In the genomic region with DNA sequence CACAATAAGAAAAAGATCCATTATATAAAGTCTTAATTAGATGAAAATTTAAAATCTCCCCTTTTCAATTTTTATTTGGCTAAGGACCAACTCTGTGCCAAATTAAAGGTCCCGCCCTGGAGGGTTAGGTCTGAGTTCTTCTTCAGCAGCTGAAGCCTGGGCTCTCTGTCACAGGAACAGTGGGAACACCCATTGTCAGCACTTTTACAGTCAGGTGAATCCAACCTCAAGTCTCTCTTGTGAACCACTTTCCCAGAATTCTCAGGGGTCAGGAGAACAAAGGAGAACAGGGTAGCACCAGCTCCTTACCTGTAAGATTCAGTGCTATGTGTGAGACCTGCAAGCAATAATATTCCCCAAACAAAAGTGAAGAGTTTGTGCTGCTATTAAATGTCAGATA, we compare ENCODE assay signal across 34 cellular contexts. TPM values are rescaled to one million over a fixed set of nuclear protein-coding genes. Genes with fewer than 3 reads are reported as not detected.
"Had no signal": no experiment of that assay in that cellular context is flagged by ENCODE, and none has a peak within 500 bp of the region (broad histone marks: within the 10 kb centered on the region; RNA-seq: fewer than 3 reads in every experiment).

No MANE protein-coding gene starts in this region.

- DNase-seq: activated B cell treated with CpG ODN at 0.5 μM for 24 hours; activated CD4-positive, alpha-beta memory T cell treated with anti-CD3 and anti-CD28 coated beads, Interleukin-2, amount 10 ng/mL, durations not matched to agents 7 days and 5 days; activated CD4-positive, alpha-beta T cell treated with anti-CD3 and anti-CD28 coated beads, Interleukin-2, amount 10 ng/mL, durations not matched to agents 7 days and 5 days; activated CD4-positive, alpha-beta T cell treated with anti-CD3 and anti-CD28 coated beads, Interleukin-2, amount 50 U/mL, for 4 hours; activated CD8-positive, alpha-beta memory T cell treated with anti-CD3 and anti-CD28 coated beads, Interleukin-2, amount 50 U/mL, for 48 hours; activated gamma-delta T cell; activated naive CD4-positive, alpha-beta T cell; activated naive CD4-positive, alpha-beta T cell treated with anti-CD3 and anti-CD28 coated beads, Interleukin-2, amount 10 ng/mL, durations not matched to agents 7 days and 5 days; activated T-cell treated with anti-CD3 and anti-CD28 coated beads for 4 hours; activated T-cell treated with anti-CD3 and anti-CD28 coated beads, Interleukin-2, amount 50 U/mL, for 24 hours; activated T-cell treated with anti-CD3 and anti-CD28 coated beads, Interleukin-2, amount 50 U/mL, for 72 hours; adrenal gland; amygdala; aorta; body of pancreas; caudate nucleus; cortex of kidney; dermis blood vessel endothelial cell; effector CD4-positive, alpha-beta T cell; effector memory CD8-positive, alpha-beta T cell; erythroblast; foreskin keratinocyte; gastrocnemius medialis; glutamatergic neuron; heart left ventricle; T-helper 17 cell; T1000; WERI-Rb-1 had no signal

- H3K4me3 Mint-ChIP-seq: activated B cell treated with CpG ODN at 0.5 μM for 24 hours; activated CD4-positive, alpha-beta memory T cell treated with anti-CD3 and anti-CD28 coated beads, Interleukin-2, amount 10 ng/mL, durations not matched to agents 7 days and 5 days; activated CD4-positive, alpha-beta T cell treated with anti-CD3 and anti-CD28 coated beads, Interleukin-2, amount 10 ng/mL, durations not matched to agents 7 days and 5 days; activated naive CD4-positive, alpha-beta T cell treated with anti-CD3 and anti-CD28 coated beads, Interleukin-2, amount 10 ng/mL, durations not matched to agents 7 days and 5 days; activated T-cell treated with anti-CD3 and anti-CD28 coated beads, Interleukin-2, amount 50 U/mL, for 24 hours; activated T-cell treated with anti-CD3 and anti-CD28 coated beads, Interleukin-2, amount 50 U/mL, for 72 hours; effector memory CD8-positive, alpha-beta T cell; T-helper 17 cell; T-helper 2 cell treated with Interferon-gamma antibody and Interleukin-4, amounts not matched to agents 5 μg/mL and 100 μg/mL, for 36 hours had no signal

- H3K36me3 Mint-ChIP-seq: activated naive CD4-positive, alpha-beta T cell treated with anti-CD3 and anti-CD28 coated beads, Interleukin-2, amount 10 ng/mL, durations not matched to agents 7 days and 5 days; activated naive CD4-positive, alpha-beta T cell treated with anti-CD3 and anti-CD28 coated beads, Interleukin-2, amount 50 U/mL, for 72 hours had no signal

- H3K27me3 Mint-ChIP-seq: activated B cell treated with CpG ODN at 0.5 μM for 24 hours; activated CD4-positive, alpha-beta memory T cell treated with anti-CD3 and anti-CD28 coated beads, Interleukin-2, amount 10 ng/mL, durations not matched to agents 7 days and 5 days; activated CD4-positive, alpha-beta T cell treated with anti-CD3 and anti-CD28 coated beads, Interleukin-2, amount 10 ng/mL, durations not matched to agents 7 days and 5 days; activated T-cell treated with anti-CD3 and anti-CD28 coated beads, Interleukin-2, amount 50 U/mL, for 24 hours; effector memory CD8-positive, alpha-beta T cell; T-helper 17 cell had no signal

- H3K9me3 ChIP-seq: adrenal gland, body of pancreas, esophagus muscularis mucosa, gastrocnemius medialis, heart left ventricle had no signal

- H3K27me3 ChIP-seq: adrenal gland, body of pancreas, esophagus muscularis mucosa, foreskin keratinocyte, gastrocnemius medialis, heart left ventricle had no signal

- ATAC-seq: activated CD4-positive, CD25-positive, alpha-beta regulatory T cell treated with anti-CD3 and anti-CD28 coated beads, Interleukin-2, amount 50 U/mL, for 24 hours; activated naive CD4-positive, alpha-beta T cell treated with anti-CD3 and anti-CD28 coated beads, Interleukin-2, amount 50 U/mL, for 72 hours; activated T-cell treated with anti-CD3 and anti-CD28 coated beads, Interleukin-2, amount 50 U/mL, for 72 hours; body of pancreas; effector memory CD8-positive, alpha-beta T cell; foreskin keratinocyte; gastrocnemius medialis; heart left ventricle; T-helper 17 cell had no signal

- H3K27ac Mint-ChIP-seq: activated B cell treated with CpG ODN at 0.5 μM for 24 hours; activated CD4-positive, alpha-beta memory T cell treated with anti-CD3 and anti-CD28 coated beads, Interleukin-2, amount 10 ng/mL, durations not matched to agents 7 days and 5 days; activated CD4-positive, alpha-beta T cell treated with anti-CD3 and anti-CD28 coated beads, Interleukin-2, amount 10 ng/mL, durations not matched to agents 7 days and 5 days; activated naive CD4-positive, alpha-beta T cell treated with anti-CD3 and anti-CD28 coated beads, Interleukin-2, amount 10 ng/mL, durations not matched to agents 7 days and 5 days; activated naive CD4-positive, alpha-beta T cell treated with anti-CD3 and anti-CD28 coated beads, Interleukin-2, amount 50 U/mL, for 72 hours; activated T-cell treated with anti-CD3 and anti-CD28 coated beads, Interleukin-2, amount 50 U/mL, for 24 hours; activated T-cell treated with anti-CD3 and anti-CD28 coated beads, Interleukin-2, amount 50 U/mL, for 72 hours; effector memory CD8-positive, alpha-beta T cell; T-helper 17 cell; T-helper 2 cell treated with Interferon-gamma antibody and Interleukin-4, amounts not matched to agents 5 μg/mL and 100 μg/mL, for 36 hours had no signal

- H3K4me3 ChIP-seq: adrenal gland, body of pancreas, esophagus muscularis mucosa, gastrocnemius medialis, heart left ventricle had no signal

- H3K4me1 ChIP-seq: adrenal gland, foreskin keratinocyte had no signal

- H3K36me3 ChIP-seq: adrenal gland, esophagus muscularis mucosa, gastrocnemius medialis, heart left ventricle, WERI-Rb-1 had no signal

- H3K9me3 Mint-ChIP-seq: activated B cell treated with CpG ODN at 0.5 μM for 24 hours; activated CD4-positive, alpha-beta memory T cell treated with anti-CD3 and anti-CD28 coated beads, Interleukin-2, amount 10 ng/mL, durations not matched to agents 7 days and 5 days; activated CD4-positive, alpha-beta T cell treated with anti-CD3 and anti-CD28 coated beads, Interleukin-2, amount 10 ng/mL, durations not matched to agents 7 days and 5 days; activated naive CD4-positive, alpha-beta T cell treated with anti-CD3 and anti-CD28 coated beads, Interleukin-2, amount 10 ng/mL, durations not matched to agents 7 days and 5 days; activated naive CD4-positive, alpha-beta T cell treated with anti-CD3 and anti-CD28 coated beads, Interleukin-2, amount 50 U/mL, for 72 hours; activated T-cell treated with anti-CD3 and anti-CD28 coated beads, Interleukin-2, amount 50 U/mL, for 24 hours; activated T-cell treated with anti-CD3 and anti-CD28 coated beads, Interleukin-2, amount 50 U/mL, for 72 hours; effector memory CD8-positive, alpha-beta T cell; T-helper 2 cell treated with Interferon-gamma antibody and Interleukin-4, amounts not matched to agents 5 μg/mL and 100 μg/mL, for 36 hours had no signal

- FAIRE-seq: colon had no signal

- H3K27ac ChIP-seq: adrenal gland, body of pancreas, esophagus muscularis mucosa, foreskin keratinocyte, gastrocnemius medialis, heart left ventricle, WERI-Rb-1 had no signal

RNA-seq across cellular contexts. Expression of gene HJV, which starts 25.1 kb away (rescaled TPM):
- total RNA-seq: activated B cell treated with CpG ODN at 0.5 μM for 24 hours; activated CD4-positive, alpha-beta memory T cell treated with anti-CD3 and anti-CD28 coated beads, Interleukin-2, amount 10 ng/mL, durations not matched to agents 7 days and 5 days; activated CD4-positive, alpha-beta T cell treated with anti-CD3 and anti-CD28 coated beads, Interleukin-2, amount 10 ng/mL, durations not matched to agents 7 days and 5 days; activated naive CD4-positive, alpha-beta T cell treated with anti-CD3 and anti-CD28 coated beads, Interleukin-2, amount 50 U/mL, for 72 hours; activated T-cell treated with anti-CD3 and anti-CD28 coated beads, Interleukin-2, amount 50 U/mL, for 72 hours; aorta; body of pancreas; chondrocyte; dermis blood vessel endothelial cell; esophagus muscularis mucosa; foreskin keratinocyte; T-helper 17 cell had no signal
- polyA plus RNA-seq: aorta, foreskin keratinocyte had no signal
